ENCODE assay signal across 9 cellular contexts in the genomic region with DNA sequence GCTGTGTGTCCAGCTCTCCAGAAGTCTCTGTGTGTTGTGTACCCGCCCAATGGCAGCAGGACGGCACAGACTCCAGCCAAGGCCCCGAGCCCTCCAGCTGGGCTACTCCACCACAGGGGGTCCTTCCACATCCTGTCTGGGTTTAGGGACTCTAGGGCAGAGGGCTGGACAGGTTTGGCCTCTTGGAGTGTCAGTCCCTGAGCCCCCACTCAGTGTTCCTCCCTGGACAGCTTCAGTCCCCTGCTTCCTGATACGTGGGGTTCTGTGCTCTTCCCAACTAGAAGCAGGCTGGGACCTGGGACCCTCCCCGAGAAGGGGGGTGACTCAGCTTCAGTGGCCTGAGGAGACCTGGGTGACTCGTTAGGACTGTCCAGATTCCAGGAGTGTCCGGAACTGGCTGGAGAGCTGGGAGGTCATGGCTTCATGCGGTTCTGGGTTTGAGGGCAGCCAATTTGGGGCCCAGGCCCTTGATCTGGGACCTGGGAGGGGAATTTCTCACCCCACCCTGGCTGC. TPM values are rescaled to one million over a fixed set of nuclear protein-coding genes. Genes with fewer than 3 reads are reported as not detected.
DNase-seq lines count a peak whose midpoint lies in the region; ATAC-seq and TF ChIP-seq lines count a peak whose summit lies in the region.
"Had no signal": no experiment of that assay in that cellular context is flagged by ENCODE, and none has a peak within 500 bp of the region (broad histone marks: within the 10 kb centered on the region; RNA-seq: fewer than 3 reads in every experiment).

No MANE protein-coding gene starts in this region.

- H3K4me1 ChIP-seq in stomach (peaks cover 16 to 35% (median 19%) of the 10 kb centered on the region in 4 donors), left lung (peaks cover 0 to 4% of the 10 kb centered on the region in 2 donors)

- H3K27ac ChIP-seq in RWPE1, result peak overlapping the region; percentile 50
- H3K27ac ChIP-seq in stomach, result peak overlapping the region in 3 of 5 donors; percentile 3 to 37 (median 4)
- H3K27ac ChIP-seq in left lung, result no peak overlapping the region
- H3K27ac ChIP-seq: SK-N-MC had no signal

- H3K9me3 ChIP-seq in stomach, result no peaks in the 10 kb centered on the region
- no peaks in the 10 kb centered on the region for H3K9me3 ChIP-seq in left lung

- 72 to 92% (median 80%) methylated on average over 7 to 8 of the region's 8 CpGs for WGBS in stomach, 5 donors

- ATAC-seq in left lung (no peak), GM21390 (IDR thresholded peaks at IDR 0.05; ENCODE audit: unreplicated experiment) (no peak)

- peak; percentile 1 for DNase-seq in GM19238 (ENCODE audit: insufficient read length, low spot score)
- no peak for DNase-seq in RWPE1 (ENCODE audit: low spot score)
- DNase-seq in kidney epithelial cell (ENCODE audit: low read depth), result peak; percentile 52
- no peak for DNase-seq in stomach
- DNase-seq in stimulated activated CD4-positive, alpha-beta T cell treated with anti-CD3 and anti-CD28 coated beads, Interleukin-4, amount 100 ng/mL, for 4 hours, result no peak
- DNase-seq in superior temporal gyrus (ENCODE audit: extremely low spot score), result no peak
- no peak for DNase-seq in left lung

- H3K4me3 ChIP-seq in kidney epithelial cell (ENCODE audit: low read depth, low read length) (no peak overlapping the region), stomach (no peak overlapping the region), left lung (no peak overlapping the region)
- H3K4me3 ChIP-seq: SK-N-MC had no signal

- no peak for TF ChIP-seq EP300 in stomach (IDR thresholded peaks at IDR 0.05)

- CTCF ChIA-PET in RWPE1 (lab: Yijun Ruan, JAX), result interaction anchor here (0.5 to 1.6 kb wide), 9 partner anchors 10 to 419 kb away, joined by 3 to 7 read pairs (median 4); partner anchors contain the start of gene EVPL

- POLR2A ChIA-PET in RWPE1 (lab: Yijun Ruan, JAX; ENCODE audit: low non-redundant PET), result no interaction called here

- H3K36me3 ChIP-seq in kidney epithelial cell (ENCODE audit: control insufficient read depth, insufficient read depth, low read length) (no peaks in the 10 kb centered on the region), stomach (peaks cover 0 to 55% (median 25%) of the 10 kb centered on the region in 4 donors), left lung (peaks cover 0 to 70% of the 10 kb centered on the region in 2 donors)

- intact Hi-C loops in stomach (cut with DNase I; ENCODE audit: low total_unique reads), result loop anchor here (5.0 kb wide), 2 partner anchors 88 to 98 kb away; no protein-coding TSS in a partner anchor
- intact Hi-C loops in left lung (cut with DNase I), result loop anchor here in 1 of 2 donors (5.0 kb wide), 1 partner anchor 98 kb away; no protein-coding TSS in a partner anchor

- TF ChIP-seq CTCF in RWPE1 (conservative IDR thresholded peaks at IDR 0.05; ENCODE audit: low read depth), result no peak
- no peak for TF ChIP-seq CTCF in kidney epithelial cell (IDR thresholded peaks at IDR 0.05; ENCODE audit: insufficient read depth, low read length, poor library complexity, severe bottlenecking)
- no peak for TF ChIP-seq CTCF in stomach (IDR thresholded peaks at IDR 0.05)
- no peak for TF ChIP-seq CTCF in left lung (IDR thresholded peaks at IDR 0.05)

- no peak for TF ChIP-seq POLR2A in stomach (IDR thresholded peaks at IDR 0.05)

- H3K27me3 ChIP-seq in kidney epithelial cell (ENCODE audit: control insufficient read depth, insufficient read depth, low read length) (no peaks in the 10 kb centered on the region), stomach (no peaks in the 10 kb centered on the region), left lung (no peaks in the 10 kb centered on the region)

RNA-seq across cellular contexts. Expression of gene CDK3, which starts 4.2 kb away (rescaled TPM):
- total RNA-seq in kidney epithelial cell, result 7.4 and 11.5 TPM in 2 replicates
- 10 to 100 TPM in 1 of 5 donors, 1 to 10 TPM in 3, not detected in 1; 3.1 to 20.4 (median 7.3) TPM for total RNA-seq in stomach
- 10 to 100 TPM in 1 of 3 donors, 1 to 10 TPM in 2; 7.3 to 17.2 (median 8.2) TPM for polyA plus RNA-seq in stomach
- total RNA-seq in left lung, result 1 to 10 TPM; 5.4 to 6.1 TPM

RNA-seq across cellular contexts. Expression of gene EVPL, which starts 22.3 kb away (rescaled TPM):
- 8.5 and 8.8 TPM in 2 replicates for total RNA-seq in kidney epithelial cell
- 10 to 100 TPM in 2 of 5 donors, 1 to 10 TPM in 3; 1.2 to 89.8 (median 9.7) TPM for total RNA-seq in stomach
- polyA plus RNA-seq in stomach, result 100 to 1,000 TPM in 1 of 3 donors, 1 to 10 TPM in 2; 1.8 to 105 (median 8.2) TPM
- total RNA-seq in left lung, result 10 to 100 TPM; 29.1 to 44.8 TPM

RNA-seq across cellular contexts. Expression of gene TEN1, which starts 25.8 kb away (rescaled TPM):
- total RNA-seq in kidney epithelial cell, result 28.9 and 42.0 TPM in 2 replicates
- total RNA-seq in stomach, result 100 to 1,000 TPM in 1 of 5 donors, 10 to 100 TPM in 3, not detected in 1; 14.2 to 121 (median 19.3) TPM
- polyA plus RNA-seq in stomach, result 10 to 100 TPM; 37.1 to 66.6 (median 52.4) TPM
- total RNA-seq in left lung, result 10 to 100 TPM; 19.3 to 20.7 TPM

RNA-seq across cellular contexts. Expression of gene ACOX1, which starts 25.8 kb away (rescaled TPM):
- total RNA-seq in kidney epithelial cell (40.1 and 41.1 TPM in 2 replicates), stomach (100 to 1,000 TPM in 1 of 5 donors, 10 to 100 TPM in 4; 28.1 to 133 (median 71.8) TPM), left lung (10 to 100 TPM; 81.0 TPM)
- polyA plus RNA-seq in stomach, result 10 to 100 TPM; 11.9 to 26.5 (median 20.6) TPM

Comparison
In these comparisons a context has a peak if more than half of its experiments do, and no peak if none do; other contexts are left out.
1. DNase-seq: peak in GM19238 (single experiment) and kidney epithelial cell (single experiment); none in RWPE1 (single experiment), stomach (single experiment), stimulated activated CD4-positive, alpha-beta T cell treated with anti-CD3 and anti-CD28 coated beads, Interleukin-4, amount 100 ng/mL, for 4 hours (0 of 2), superior temporal gyrus (single experiment) and left lung (0 of 2).
2. H3K27ac ChIP-seq: peak in RWPE1 (single experiment) and stomach (3 of 5); none in left lung (0 of 2).